In the genomic region with DNA sequence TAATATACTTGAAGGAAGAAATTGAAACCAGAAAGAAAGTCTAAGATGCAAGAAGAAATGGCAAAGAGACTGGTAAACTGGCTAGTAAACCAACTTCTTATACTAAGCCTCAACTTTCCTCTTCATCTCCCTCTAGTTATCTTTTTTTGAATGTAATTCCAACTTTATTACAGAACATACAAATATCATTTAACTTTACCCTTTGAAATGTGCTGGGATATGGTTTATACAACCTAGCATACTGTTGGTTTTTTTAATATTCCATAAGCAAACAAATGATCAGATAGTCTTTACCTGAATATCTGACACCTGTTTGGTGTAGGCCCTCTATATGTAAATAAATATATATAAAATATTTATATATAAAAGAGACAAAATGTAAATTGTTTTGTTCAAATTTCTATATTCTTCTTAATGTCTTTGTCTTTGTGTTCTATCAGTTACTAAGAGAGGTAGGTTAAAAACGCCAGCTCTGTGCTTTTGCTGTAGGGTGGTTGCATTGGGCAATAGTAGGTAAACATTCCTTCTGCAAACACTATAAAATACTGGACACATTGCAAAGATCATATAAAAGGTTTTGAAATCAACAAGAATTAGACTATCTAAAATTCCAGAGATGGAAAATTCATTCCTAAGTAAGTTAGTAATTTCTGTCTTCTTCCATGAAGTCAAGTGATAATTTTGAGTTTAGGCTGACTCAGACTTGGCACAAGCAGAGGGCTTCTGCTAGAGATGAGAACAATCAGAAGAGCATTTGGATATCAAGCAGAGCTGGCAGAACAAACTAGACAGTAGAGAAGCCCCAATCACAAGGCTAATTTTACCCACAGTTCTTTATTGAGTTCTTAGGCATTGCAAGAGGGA, we compare ENCODE assay signal across 13 cellular contexts.
DNase-seq lines count a peak whose midpoint lies in the region; ATAC-seq, FAIRE-seq and TF ChIP-seq lines count a peak whose summit lies in the region.
"Had no signal": no experiment of that assay in that cellular context is flagged by ENCODE, and none has a peak within 500 bp of the region (broad histone marks: within the 10 kb centered on the region; RNA-seq: fewer than 3 reads in every experiment).

No MANE protein-coding gene starts in this region.

- no peak for FAIRE-seq in D721Med (lab: Jason Lieb, UNC)
- FAIRE-seq: H1 had no signal

- DNase-seq in DMS153 (lab: John Stamatoyannopoulos, UW) (peak; percentile 33), DMS153 treated with DMSO at 0.1 percent for 48 hours (lab: John Stamatoyannopoulos, UW; ENCODE audit: unreplicated experiment) (no peak), amniotic epithelial cell (ENCODE audit: low read depth) (peak; percentile 94), inferior parietal cortex (ENCODE audit: extremely low spot score) (peak; percentile 55), stromal cell of bone marrow (ENCODE audit: low read depth) (peak; percentile 40), D721Med (ENCODE audit: insufficient read length, low spot score) (no peak), foreskin melanocyte (no peak)
- DNase-seq: 8988T; activated CD8-positive, alpha-beta T cell treated with anti-CD3 and anti-CD28 coated beads for 36 hours; activated naive CD8-positive, alpha-beta T cell treated with anti-CD3 and anti-CD28 coated beads, Interleukin-2, amount 10 ng/mL, durations not matched to agents 7 days and 5 days; NCI-H69 had no signal

- no peak for TF ChIP-seq CTCF in D721Med (IDR thresholded peaks at IDR 0.05; ENCODE audit: insufficient read depth, missing control alignments)

- no peak for ATAC-seq in HG03432 (IDR thresholded peaks at IDR 0.05; ENCODE audit: unreplicated experiment)
- ATAC-seq: activated CD8-positive, alpha-beta T cell treated with anti-CD3 and anti-CD28 coated beads for 36 hours had no signal

Comparison
In these comparisons a context has a peak if more than half of its experiments do, and no peak if none do; other contexts are left out.
1. DNase-seq: peak in DMS153 (single experiment), amniotic epithelial cell (single experiment), inferior parietal cortex (single experiment) and stromal cell of bone marrow (single experiment); none in DMS153 treated with DMSO at 0.1 percent for 48 hours (single experiment), D721Med (single experiment) and foreskin melanocyte (single experiment).